29 cellular contexts compared by ENCODE assay signal in genomic region chr14:86712176-86712575, GRCh38.
DNase-seq lines count a peak whose midpoint lies in the region; ATAC-seq and TF ChIP-seq lines count a peak whose summit lies in the region.
"Had no signal": no experiment of that assay in that cellular context is flagged by ENCODE, and none has a peak within 500 bp of the region (broad histone marks: within the 10 kb centered on the region; RNA-seq: fewer than 3 reads in every experiment).

No MANE protein-coding gene starts in this region.

- H3K36me3 ChIP-seq in Karpas-422 (ENCODE audit: insufficient read depth, low read length) (no peaks in the 10 kb centered on the region), heart right ventricle (no peaks in the 10 kb centered on the region)
- H3K36me3 ChIP-seq: gastrocnemius medialis, neural progenitor cell, spleen, upper lobe of left lung had no signal

- H3K9me3 ChIP-seq in Karpas-422 (ENCODE audit: low read length) = no peaks in the 10 kb centered on the region
- H3K9me3 ChIP-seq in heart right ventricle = no peaks in the 10 kb centered on the region
- H3K9me3 ChIP-seq: gastrocnemius medialis, spleen, upper lobe of left lung had no signal

- DNase-seq in CD14-positive monocyte (ENCODE audit: low spot score) (no peak), Karpas-422 (no peak), SKM-1 (lab: John Stamatoyannopoulos, UW; ENCODE audit: unreplicated experiment) (peak; percentile 4), fibroblast of pulmonary artery (ENCODE audit: low read depth) (peak; percentile 36), heart right ventricle (no peak), NCI-H524 (lab: John Stamatoyannopoulos, UW) (no peak)
- DNase-seq: activated CD8-positive, alpha-beta T cell treated with anti-CD3 and anti-CD28 coated beads for 36 hours; aorta; effector memory CD8-positive, alpha-beta T cell; gastrocnemius medialis; GM23248; hippocampal formation; left colon; NCI-H1436; NCI-H526; right cardiac atrium; spleen; T-helper 2 cell; upper lobe of left lung had no signal

- H3K4me1 ChIP-seq in Karpas-422 (ENCODE audit: low read length) = peaks cover 21% of the 10 kb centered on the region
- H3K4me1 ChIP-seq in heart right ventricle = peaks cover 0 to 6% (median 0%) of the 10 kb centered on the region in 9 donors
- H3K4me1 ChIP-seq: gastrocnemius medialis, spleen, upper lobe of left lung had no signal

- WGBS in heart right ventricle, 2 donors = 87 to 92% methylated on average over 1 of the region's 1 CpG

- H3K4me3 ChIP-seq in Karpas-422 (ENCODE audit: low read length) (no peak overlapping the region), fibroblast of pulmonary artery (replicated peaks; ENCODE audit: low read depth, low read length) (no peak overlapping the region), heart right ventricle (no peak overlapping the region)
- H3K4me3 ChIP-seq: coronary artery, gastrocnemius medialis, GM23248, neural progenitor cell, SK-N-MC, spleen, upper lobe of left lung had no signal

- peaks cover 0 to 6% (median 2%) of the 10 kb centered on the region in 7 donors for H3K9me3 Mint-ChIP-seq in CD14-positive monocyte
- H3K9me3 Mint-ChIP-seq: neural progenitor cell had no signal

- H3K79me2 ChIP-seq in Karpas-422 (ENCODE audit: low read length) = no peaks in the 10 kb centered on the region

- no peaks in the 10 kb centered on the region for H4K20me1 ChIP-seq in Karpas-422 (ENCODE audit: insufficient read depth, low read depth, low read length)

- peaks cover 21% of the 10 kb centered on the region for H3K4me1 Mint-ChIP-seq in CD14-positive monocyte
- H3K4me1 Mint-ChIP-seq: activated naive CD4-positive, alpha-beta T cell treated with anti-CD3 and anti-CD28 coated beads, Interleukin-2, amount 50 U/mL, for 24 hours; activated T-helper 17 cell treated with anti-CD3 and anti-CD28 coated beads, Interleukin-2, amount 50 U/mL, for 72 hours; IgD-negative memory B cell; memory B cell had no signal

- intact Hi-C loops in CD14-positive monocyte (cut with micrococcal nuclease) = no loop called here
- intact Hi-C loops in heart right ventricle (cut with DNase I) = no loop called here

- peak overlapping the region; percentile 65 to 86 (median 80) for H3K27ac Mint-ChIP-seq in CD14-positive monocyte
- H3K27ac Mint-ChIP-seq: activated CD8-positive, alpha-beta T cell treated with anti-CD3 and anti-CD28 coated beads for 36 hours; activated naive CD4-positive, alpha-beta T cell treated with anti-CD3 and anti-CD28 coated beads, Interleukin-2, amount 50 U/mL, for 24 hours; activated T-helper 17 cell treated with anti-CD3 and anti-CD28 coated beads, Interleukin-2, amount 50 U/mL, for 72 hours; effector memory CD8-positive, alpha-beta T cell; IgD-negative memory B cell; memory B cell; neural progenitor cell had no signal

- no peak for TF ChIP-seq CTCF in CD14-positive monocyte (IDR thresholded peaks at IDR 0.05)
- no peak for TF ChIP-seq CTCF in fibroblast of pulmonary artery (IDR thresholded peaks at IDR 0.05; ENCODE audit: low read length, missing control alignments)
- no peak for TF ChIP-seq CTCF in heart right ventricle (IDR thresholded peaks at IDR 0.05)

- H3K27ac ChIP-seq in Karpas-422 (ENCODE audit: low read length) (no peak overlapping the region), heart right ventricle (no peak overlapping the region)
- H3K27ac ChIP-seq: C4-2B, coronary artery, gastrocnemius medialis, GM23248, neural progenitor cell, RWPE1, SK-N-MC, spleen, upper lobe of left lung had no signal

- no peaks in the 10 kb centered on the region for H3K36me3 Mint-ChIP-seq in CD14-positive monocyte
- H3K36me3 Mint-ChIP-seq: activated naive CD4-positive, alpha-beta T cell treated with anti-CD3 and anti-CD28 coated beads, Interleukin-2, amount 50 U/mL, for 24 hours; IgD-negative memory B cell; memory B cell; neural progenitor cell had no signal

- peak overlapping the region; percentile 39 for H3K4me2 ChIP-seq in Karpas-422 (ENCODE audit: low read depth, low read length, poor library complexity, severe bottlenecking)
- H3K4me2 ChIP-seq: neural progenitor cell had no signal

- peak overlapping the region in 1 of 2 donors; percentile 47 for H3K4me3 Mint-ChIP-seq in CD14-positive monocyte
- H3K4me3 Mint-ChIP-seq: activated CD8-positive, alpha-beta T cell treated with anti-CD3 and anti-CD28 coated beads for 36 hours; activated naive CD4-positive, alpha-beta T cell treated with anti-CD3 and anti-CD28 coated beads, Interleukin-2, amount 50 U/mL, for 24 hours; activated T-helper 17 cell treated with anti-CD3 and anti-CD28 coated beads, Interleukin-2, amount 50 U/mL, for 72 hours; effector memory CD8-positive, alpha-beta T cell; IgD-negative memory B cell; memory B cell; neural progenitor cell had no signal

- ATAC-seq in heart right ventricle (no peak), GM19324 (IDR thresholded peaks at IDR 0.05; ENCODE audit: low FRiP score, unreplicated experiment) (no peak)
- ATAC-seq: activated CD8-positive, alpha-beta T cell treated with anti-CD3 and anti-CD28 coated beads for 36 hours; activated T-helper 17 cell treated with anti-CD3 and anti-CD28 coated beads, Interleukin-2, amount 50 U/mL, for 72 hours; effector memory CD8-positive, alpha-beta T cell; gastrocnemius medialis; left colon; right cardiac atrium had no signal

- H3K27me3 ChIP-seq in Karpas-422 (ENCODE audit: low read length) = no peaks in the 10 kb centered on the region
- no peaks in the 10 kb centered on the region for H3K27me3 ChIP-seq in heart right ventricle
- H3K27me3 ChIP-seq: gastrocnemius medialis, neural progenitor cell, spleen, upper lobe of left lung had no signal

- H3K9me2 ChIP-seq in Karpas-422 (replicated peaks; ENCODE audit: insufficient read depth, low read length) = no peaks in the 10 kb centered on the region

- H3K9ac ChIP-seq in Karpas-422 (ENCODE audit: low read length) = no peak overlapping the region
- H3K9ac ChIP-seq: GM23248, neural progenitor cell had no signal

- H2AFZ ChIP-seq in Karpas-422 (ENCODE audit: low read length) = no peak overlapping the region
- H2AFZ ChIP-seq: GM23248 had no signal

- peaks cover 0 to 4% (median 1%) of the 10 kb centered on the region in 3 donors for H3K27me3 Mint-ChIP-seq in CD14-positive monocyte (ENCODE audit: low read depth in 3 of 3)
- H3K27me3 Mint-ChIP-seq: activated CD8-positive, alpha-beta T cell treated with anti-CD3 and anti-CD28 coated beads for 36 hours; activated naive CD4-positive, alpha-beta T cell treated with anti-CD3 and anti-CD28 coated beads, Interleukin-2, amount 50 U/mL, for 24 hours; activated T-helper 17 cell treated with anti-CD3 and anti-CD28 coated beads, Interleukin-2, amount 50 U/mL, for 72 hours; effector memory CD8-positive, alpha-beta T cell; IgD-negative memory B cell; memory B cell had no signal

Comparison
In these comparisons a context has a peak if more than half of its experiments do, and no peak if none do; other contexts are left out.
1. DNase-seq: peak in SKM-1 (single experiment) and fibroblast of pulmonary artery (single experiment); none in CD14-positive monocyte (single experiment), Karpas-422 (single experiment), heart right ventricle (0 of 2) and NCI-H524 (0 of 2).